In genomic region chr5:57940236-57940635, GRCh38 we compare ENCODE assay signal across 30 cellular contexts.
"Had no signal": no experiment of that assay in that cellular context is flagged by ENCODE, and none has a peak within 500 bp of the region (broad histone marks: within the 10 kb centered on the region; RNA-seq: fewer than 3 reads in every experiment).

No MANE protein-coding gene starts in this region.

- DNase-seq: activated CD4-positive, alpha-beta T cell treated with anti-CD3 and anti-CD28 coated beads, Interleukin-2, amount 10 ng/mL, durations not matched to agents 24 days and 14 days; activated CD4-positive, alpha-beta T cell treated with anti-CD3 and anti-CD28 coated beads, Interleukin-2, amount 50 U/mL, for 4 hours; activated CD8-positive, alpha-beta T cell treated with anti-CD3 and anti-CD28 coated beads for 36 hours; activated gamma-delta T cell; activated naive CD4-positive, alpha-beta T cell treated with anti-CD3 and anti-CD28 coated beads for 36 hours; activated T-cell treated with anti-CD3 and anti-CD28 coated beads, Interleukin-2, amount 50 U/mL, for 1 hour; activated T-cell treated with anti-CD3 and anti-CD28 coated beads, Interleukin-2, amount 50 U/mL, for 72 hours; adrenal gland; body of pancreas; caudate nucleus; cerebellar nuclear complex; NCI-H1092 treated with DMSO at 0.1 percent for 48 hours; NCI-H1417; NCI-H146; NCI-H187; NCI-H2029 treated with DMSO at 0.1 percent for 48 hours; NCI-H2107; NCI-H2171; NCI-H510A; NCI-H526; NCI-H748 treated with DMSO at 0.1 percent for 48 hours; Peyer's patch; SHP77; SK-N-SH had no signal

- H3K4me3 ChIP-seq: adrenal gland, body of pancreas, breast epithelium, Peyer's patch, SJSA1 had no signal

- H3K27me3 ChIP-seq: adrenal gland, body of pancreas, breast epithelium, Peyer's patch, SJSA1 had no signal

- H3K9ac ChIP-seq: KMS-11, SK-N-SH had no signal

- H3K9me3 ChIP-seq: adrenal gland, body of pancreas, breast epithelium, Peyer's patch, SJSA1, SK-N-SH had no signal

- H3K4me1 ChIP-seq: adrenal gland, body of pancreas, breast epithelium, Peyer's patch, SJSA1 had no signal

- H3K27ac ChIP-seq: adrenal gland, body of pancreas, breast epithelium, KMS-11, Peyer's patch, SJSA1 had no signal

- FAIRE-seq: astrocyte, TTC549 had no signal

- ATAC-seq: activated CD8-positive, alpha-beta T cell treated with anti-CD3 and anti-CD28 coated beads for 36 hours; activated naive CD4-positive, alpha-beta T cell treated with anti-CD3 and anti-CD28 coated beads, Interleukin-2, amount 50 U/mL, for 72 hours; activated T-cell treated with anti-CD3 and anti-CD28 coated beads, Interleukin-2, amount 50 U/mL, for 72 hours; body of pancreas had no signal

- H3K36me3 ChIP-seq: adrenal gland, breast epithelium, Peyer's patch, SJSA1 had no signal

- H3K4me2 ChIP-seq: KMS-11, SK-N-SH had no signal
